In the genomic region with DNA sequence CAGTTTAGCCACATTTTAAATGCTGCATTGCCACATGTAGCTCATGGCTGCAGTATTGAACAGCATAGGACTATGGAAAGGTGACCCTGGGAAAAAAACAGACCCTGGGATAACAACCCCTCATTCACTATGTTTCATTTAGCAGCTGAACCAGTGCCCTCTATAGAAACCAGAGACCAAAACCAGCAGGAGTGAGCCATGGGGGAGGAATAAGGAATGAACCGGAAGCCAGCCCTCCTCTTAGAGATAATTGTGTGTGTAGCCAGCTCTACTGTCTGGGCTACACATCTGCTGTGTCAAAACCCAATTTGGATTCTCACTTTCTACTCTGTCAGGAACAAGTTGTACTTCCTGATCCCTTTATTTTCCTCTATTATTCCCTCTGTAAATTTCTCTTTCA, we compare ENCODE assay signal across 16 cellular contexts.
"Had no signal": no experiment of that assay in that cellular context is flagged by ENCODE, and none has a peak within 500 bp of the region (broad histone marks: within the 10 kb centered on the region; RNA-seq: fewer than 3 reads in every experiment).

No MANE protein-coding gene starts in this region.

- H3K27ac ChIP-seq: sigmoid colon, suprapubic skin, upper lobe of right lung had no signal

- H3K36me3 ChIP-seq: sigmoid colon, suprapubic skin, upper lobe of right lung had no signal

- H3K27me3 ChIP-seq: sigmoid colon, suprapubic skin, upper lobe of right lung had no signal

- DNase-seq: activated CD4-positive, alpha-beta T cell treated with anti-CD3 and anti-CD28 coated beads, Interleukin-2, amount 50 U/mL, for 1 hour; activated effector memory CD4-positive, alpha-beta T cell treated with Interleukin-2 at 50 U/mL for 16 hours; amniotic stem cell; cerebellar nuclear complex; dermis blood vessel endothelial cell; hypothalamus; immature natural killer cell; left cardiac atrium; natural killer cell; sigmoid colon; stimulated activated CD4-positive, alpha-beta T cell treated with anti-CD3 and anti-CD28 coated beads, Interleukin-2, amount 100 ng/mL, for 48 hours; stimulated activated naive CD4-positive, alpha-beta T cell treated with Interleukin-2 at 50 U/mL for 16 hours; T-helper 2 cell; upper lobe of right lung had no signal

- H3K9me3 ChIP-seq: sigmoid colon, suprapubic skin, upper lobe of right lung had no signal

- ATAC-seq: activated naive CD4-positive, alpha-beta T cell treated with anti-CD3 and anti-CD28 coated beads, Interleukin-2, amount 50 U/mL, for 72 hours; left cardiac atrium; natural killer cell; upper lobe of right lung had no signal

- H3K4me3 ChIP-seq: sigmoid colon, suprapubic skin, upper lobe of right lung had no signal
